ENCODE assay signal across 26 cellular contexts in the genomic region with DNA sequence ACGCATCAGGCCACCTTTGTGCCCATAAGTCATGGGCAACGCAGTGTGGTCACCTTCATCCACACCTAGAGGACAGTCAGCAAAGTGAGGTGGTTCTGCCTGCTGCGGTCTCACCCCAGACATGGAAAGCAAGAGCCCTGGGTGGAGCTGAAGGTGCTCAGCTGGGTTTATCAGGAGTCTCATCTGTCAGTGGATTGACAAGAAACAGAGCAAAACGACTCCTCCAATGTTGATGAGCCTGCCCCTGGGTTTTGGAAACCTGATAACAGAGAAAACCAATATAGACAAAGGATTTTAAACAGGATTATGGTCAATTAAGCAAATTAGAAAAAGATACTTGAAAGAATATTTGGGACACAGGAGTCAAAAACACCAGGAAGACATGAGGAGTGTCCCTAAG.
"Had no signal": no experiment of that assay in that cellular context is flagged by ENCODE, and none has a peak within 500 bp of the region (broad histone marks: within the 10 kb centered on the region; RNA-seq: fewer than 3 reads in every experiment).

No MANE protein-coding gene starts in this region.

- H3K27me3 ChIP-seq: body of pancreas, cardiac muscle cell, right lobe of liver, thyroid gland had no signal

- H3K4me3 ChIP-seq: body of pancreas, cardiac muscle cell, gastroesophageal sphincter, heart right ventricle, right lobe of liver, skin epidermis, thyroid gland had no signal

- H3K9me3 ChIP-seq: body of pancreas, gastroesophageal sphincter, heart right ventricle, right lobe of liver, thyroid gland had no signal

- H3K27ac Mint-ChIP-seq: activated B cell treated with CpG ODN at 0.5 μM for 24 hours; activated CD4-positive, alpha-beta T cell treated with anti-CD3 and anti-CD28 coated beads for 36 hours; activated naive CD8-positive, alpha-beta T cell treated with anti-CD3 and anti-CD28 coated beads, Interleukin-2, amount 50 U/mL, for 24 hours; memory B cell; nephron; stimulated activated naive CD8-positive, alpha-beta T cell treated with anti-CD3 and anti-CD28 coated beads, Interleukin-15, Interleukin-2, amounts not matched to agents 100 ng/mL and 50 ng/mL, for 24 hours had no signal

- ATAC-seq: activated CD4-positive, alpha-beta T cell treated with anti-CD3 and anti-CD28 coated beads for 36 hours; activated naive CD8-positive, alpha-beta T cell treated with anti-CD3 and anti-CD28 coated beads, Interleukin-2, amount 50 U/mL, for 24 hours; activated T-cell treated with anti-CD3 and anti-CD28 coated beads, Interleukin-2, amount 50 U/mL, for 4 hours; body of pancreas; gastroesophageal sphincter; heart right ventricle; left colon; right lobe of liver had no signal

- DNase-seq: activated B cell treated with CpG ODN at 0.5 μM for 24 hours; activated CD4-positive, alpha-beta T cell treated with anti-CD3 and anti-CD28 coated beads for 36 hours; activated CD4-positive, alpha-beta T cell treated with anti-CD3 and anti-CD28 coated beads, Interleukin-2, amount 50 U/mL, for 48 hours; activated CD8-positive, alpha-beta memory T cell treated with anti-CD3 and anti-CD28 coated beads, Interleukin-2, amount 50 U/mL, for 48 hours; activated effector memory CD4-positive, alpha-beta T cell treated with Interleukin-2 at 50 U/mL for 16 hours; activated naive CD4-positive, alpha-beta T cell treated with anti-CD3 and anti-CD28 coated beads, Interleukin-2, amount 50 U/mL, for 16 hours; activated naive CD8-positive, alpha-beta T cell treated with anti-CD3 and anti-CD28 coated beads, Interleukin-2, amount 50 U/mL, for 24 hours; activated T-cell treated with anti-CD3 and anti-CD28 coated beads, Interleukin-2, amount 50 U/mL, for 4 hours; anterior cingulate cortex; body of pancreas; cortex of kidney; heart right ventricle; left colon; occipital lobe; posterior cingulate gyrus; right lobe of liver; stimulated activated CD4-positive, alpha-beta T cell treated with anti-CD3 and anti-CD28 coated beads, Interleukin-1b, Interleukin-23, amount 100 ng/mL, for 48 hours; substantia nigra; thyroid gland had no signal

- H3K27me3 Mint-ChIP-seq: activated CD4-positive, alpha-beta T cell treated with anti-CD3 and anti-CD28 coated beads for 36 hours; activated naive CD8-positive, alpha-beta T cell treated with anti-CD3 and anti-CD28 coated beads, Interleukin-2, amount 50 U/mL, for 24 hours; stimulated activated naive CD8-positive, alpha-beta T cell treated with anti-CD3 and anti-CD28 coated beads, Interleukin-15, Interleukin-2, amounts not matched to agents 100 ng/mL and 50 ng/mL, for 24 hours had no signal

- H3K27ac ChIP-seq: body of pancreas, cardiac muscle cell, epithelial cell of prostate, gastroesophageal sphincter, heart right ventricle, right lobe of liver, skin epidermis had no signal

- H3K36me3 ChIP-seq: cardiac muscle cell, gastroesophageal sphincter, heart right ventricle, right lobe of liver, thyroid gland had no signal

- H3K36me3 Mint-ChIP-seq: memory B cell had no signal

- H3K9me3 Mint-ChIP-seq: activated B cell treated with CpG ODN at 0.5 μM for 24 hours; activated naive CD8-positive, alpha-beta T cell treated with anti-CD3 and anti-CD28 coated beads, Interleukin-2, amount 50 U/mL, for 24 hours; activated T-cell treated with anti-CD3 and anti-CD28 coated beads, Interleukin-2, amount 50 U/mL, for 4 hours; memory B cell; nephron; stimulated activated naive CD8-positive, alpha-beta T cell treated with anti-CD3 and anti-CD28 coated beads, Interleukin-15, Interleukin-2, amounts not matched to agents 100 ng/mL and 50 ng/mL, for 24 hours had no signal

- H3K4me1 ChIP-seq: body of pancreas, right lobe of liver had no signal

- H3K4me3 Mint-ChIP-seq: activated B cell treated with CpG ODN at 0.5 μM for 24 hours; activated CD4-positive, alpha-beta T cell treated with anti-CD3 and anti-CD28 coated beads for 36 hours; activated naive CD8-positive, alpha-beta T cell treated with anti-CD3 and anti-CD28 coated beads, Interleukin-2, amount 50 U/mL, for 24 hours; activated T-cell treated with anti-CD3 and anti-CD28 coated beads, Interleukin-2, amount 50 U/mL, for 4 hours; memory B cell; nephron; stimulated activated naive CD8-positive, alpha-beta T cell treated with anti-CD3 and anti-CD28 coated beads, Interleukin-15, Interleukin-2, amounts not matched to agents 100 ng/mL and 50 ng/mL, for 24 hours had no signal
